9 cellular contexts compared by ENCODE assay signal in the genomic region with DNA sequence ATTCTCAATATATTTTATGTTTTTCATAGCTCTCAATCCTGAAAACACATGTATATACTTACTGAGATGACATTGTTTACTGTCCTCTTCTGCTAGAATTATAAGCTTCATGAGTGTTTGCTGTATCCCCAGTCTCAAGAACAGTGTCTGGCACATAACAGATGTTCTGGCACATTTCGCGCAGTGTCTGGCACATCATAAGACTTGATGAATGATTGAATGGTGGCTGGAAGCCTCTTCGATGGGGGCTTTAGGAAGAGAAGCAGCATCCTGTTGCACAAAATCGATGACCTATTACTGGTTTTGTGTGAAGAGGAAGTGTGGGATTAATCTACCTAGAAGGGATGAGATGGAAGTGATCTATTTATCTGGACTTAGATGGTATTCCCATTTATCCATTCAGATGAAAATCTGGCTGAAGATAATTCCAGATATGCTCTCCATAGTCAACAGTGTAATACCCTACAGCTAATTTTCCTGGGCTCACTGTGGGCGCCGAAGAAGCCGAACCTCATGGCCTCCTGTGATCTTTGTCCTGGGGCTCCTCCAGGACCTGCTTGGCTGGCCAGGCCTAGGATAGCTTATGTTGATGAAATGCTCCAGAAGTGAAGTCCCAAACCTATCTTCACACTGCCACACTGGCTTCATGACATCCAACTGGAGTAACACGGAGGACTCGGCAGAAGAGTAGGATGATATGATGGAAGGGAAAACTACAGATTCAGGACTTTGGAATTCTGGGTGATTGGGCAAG. TPM values are rescaled to one million over a fixed set of nuclear protein-coding genes. Genes with fewer than 3 reads are reported as not detected.
DNase-seq lines count a peak whose midpoint lies in the region; ATAC-seq and TF ChIP-seq lines count a peak whose summit lies in the region.
"Had no signal": no experiment of that assay in that cellular context is flagged by ENCODE, and none has a peak within 500 bp of the region (broad histone marks: within the 10 kb centered on the region; RNA-seq: fewer than 3 reads in every experiment).

No MANE protein-coding gene starts in this region.

- no peak for DNase-seq in activated naive CD4-positive, alpha-beta T cell treated with anti-CD3 and anti-CD28 coated beads, Interleukin-2, amount 10 ng/mL, durations not matched to agents 7 days and 5 days
- DNase-seq in activated naive CD4-positive, alpha-beta T cell (lab: John Stamatoyannopoulos, UW) = no peak
- DNase-seq in left lung (no peak), thoracic aorta (ENCODE audit: low spot score) (no peak), NCI-H226 (no peak), NK-92 (lab: John Stamatoyannopoulos, UW; ENCODE audit: unreplicated experiment) (no peak)
- DNase-seq: SIG-M5 had no signal

- no peak overlapping the region for H3K4me3 ChIP-seq in left lung
- no peak overlapping the region for H3K4me3 ChIP-seq in thoracic aorta

- H3K4me1 Mint-ChIP-seq in activated naive CD4-positive, alpha-beta T cell treated with anti-CD3 and anti-CD28 coated beads, Interleukin-2, amount 10 ng/mL, durations not matched to agents 7 days and 5 days = peaks cover 45% of the 10 kb centered on the region

- H3K36me3 Mint-ChIP-seq in activated naive CD4-positive, alpha-beta T cell treated with anti-CD3 and anti-CD28 coated beads, Interleukin-2, amount 10 ng/mL, durations not matched to agents 7 days and 5 days = no peaks in the 10 kb centered on the region

- intact Hi-C loops in left lung (cut with DNase I) = loop anchor here in 1 of 2 donors (5.0 kb wide), 1 partner anchor 78 kb away; no protein-coding TSS in a partner anchor

- H3K4me1 ChIP-seq in left lung (peaks cover 0 to 53% of the 10 kb centered on the region in 2 donors), thoracic aorta (ENCODE audit: control insufficient read depth in 1 of 2, low read depth in 2 of 2) (peaks cover 11 to 27% of the 10 kb centered on the region in 2 donors)

- TF ChIP-seq CTCF in VCaP (conservative IDR thresholded peaks at IDR 0.05) = no peak
- no peak for TF ChIP-seq CTCF in left lung (IDR thresholded peaks at IDR 0.05)
- no peak for TF ChIP-seq CTCF in thoracic aorta (IDR thresholded peaks at IDR 0.05)

- H3K4me3 Mint-ChIP-seq in activated naive CD4-positive, alpha-beta T cell treated with anti-CD3 and anti-CD28 coated beads, Interleukin-2, amount 10 ng/mL, durations not matched to agents 7 days and 5 days = peak overlapping the region; percentile 73

- CTCF ChIA-PET in activated naive CD4-positive, alpha-beta T cell treated with anti-CD3 and anti-CD28 coated beads, Interleukin-2, amount 10 ng/mL, durations not matched to agents 7 days and 5 days (lab: Charles Lee) = interaction anchor here (0.7 to 8.4 kb wide), 43 partner anchors 8 to 360 kb away, joined by 3 to 215 read pairs (median 6); partner anchors contain the start of gene PLXNA2

- H3K27me3 Mint-ChIP-seq in activated naive CD4-positive, alpha-beta T cell treated with anti-CD3 and anti-CD28 coated beads, Interleukin-2, amount 10 ng/mL, durations not matched to agents 7 days and 5 days = peaks cover 22% of the 10 kb centered on the region

- H3K36me3 ChIP-seq in left lung (no peaks in the 10 kb centered on the region), thoracic aorta (no peaks in the 10 kb centered on the region)

- H3K9me3 Mint-ChIP-seq in activated naive CD4-positive, alpha-beta T cell treated with anti-CD3 and anti-CD28 coated beads, Interleukin-2, amount 10 ng/mL, durations not matched to agents 7 days and 5 days = no peaks in the 10 kb centered on the region

- H3K27ac Mint-ChIP-seq in activated naive CD4-positive, alpha-beta T cell treated with anti-CD3 and anti-CD28 coated beads, Interleukin-2, amount 10 ng/mL, durations not matched to agents 7 days and 5 days = peak overlapping the region; percentile 96

- H3K27me3 ChIP-seq in left lung = no peaks in the 10 kb centered on the region
- H3K27me3 ChIP-seq in thoracic aorta (replicated peaks; ENCODE audit: insufficient read depth) = no peaks in the 10 kb centered on the region

- H3K9me3 ChIP-seq in left lung (no peaks in the 10 kb centered on the region), thoracic aorta (no peaks in the 10 kb centered on the region)

- ATAC-seq in left lung (peak; percentile 4), thoracic aorta (ENCODE audit: insufficient number of reproducible peaks, low FRiP score, low read depth) (no peak), HG02852 (IDR thresholded peaks at IDR 0.05; ENCODE audit: unreplicated experiment) (no peak)

- peak overlapping the region; percentile 33 for H3K27ac ChIP-seq in VCaP
- no peak overlapping the region for H3K27ac ChIP-seq in left lung
- peak overlapping the region; percentile 1 to 21 for H3K27ac ChIP-seq in thoracic aorta

RNA-seq across cellular contexts. Expression of gene CD34, which starts 26.5 kb away (rescaled TPM):
- total RNA-seq in left lung = 10 to 100 TPM; 40.8 to 56.1 TPM
- total RNA-seq in thoracic aorta = 10 to 100 TPM; 67.8 to 77.3 TPM

Comparison
In these comparisons a context has a peak if more than half of its experiments do, and no peak if none do; other contexts are left out.
1. H3K27ac ChIP-seq: peak in VCaP (single experiment) and thoracic aorta (2 of 2); none in left lung (0 of 2).